ENCODE assay signal across 21 cellular contexts in the genomic region with DNA sequence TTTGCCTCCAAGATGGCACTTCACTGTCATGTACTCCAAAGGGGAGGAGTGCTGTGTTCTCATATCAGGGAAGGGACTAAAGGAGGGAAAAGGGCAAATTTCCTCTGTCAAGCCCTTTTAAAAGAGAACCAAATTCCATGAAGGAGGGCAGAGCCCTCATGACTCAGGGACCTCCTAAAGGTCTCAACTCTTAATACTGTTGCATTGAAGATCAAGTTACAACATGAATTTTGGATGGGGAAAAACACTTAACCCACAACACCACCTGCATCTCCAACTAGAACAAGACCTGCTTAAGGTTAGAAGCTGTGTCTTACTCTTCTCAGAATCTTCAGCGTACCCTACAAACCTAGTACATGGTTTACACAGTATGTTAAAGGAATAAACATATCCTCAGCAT.
"Had no signal": no experiment of that assay in that cellular context is flagged by ENCODE, and none has a peak within 500 bp of the region (broad histone marks: within the 10 kb centered on the region; RNA-seq: fewer than 3 reads in every experiment).

No MANE protein-coding gene starts in this region.

- H3K4me1 ChIP-seq: adrenal gland had no signal

- H3K27ac ChIP-seq: adrenal gland had no signal

- H3K4me3 ChIP-seq: adrenal gland had no signal

- ATAC-seq: activated CD8-positive, alpha-beta T cell treated with anti-CD3 and anti-CD28 coated beads, Interleukin-2, amount 10 ng/mL, durations not matched to agents 7 days and 5 days; WTC11 had no signal

- H3K27me3 ChIP-seq: adrenal gland had no signal

- DNase-seq: activated CD4-positive, alpha-beta T cell treated with anti-CD3 and anti-CD28 coated beads for 48 hours; activated CD4-positive, alpha-beta T cell treated with anti-CD3 and anti-CD28 coated beads, Interleukin-2, amount 50 U/mL, for 4 hours; activated CD4-positive, CD25-positive, alpha-beta regulatory T cell treated with anti-CD3 and anti-CD28 coated beads, Interleukin-2, amount 50 U/mL, for 72 hours; activated CD8-positive, alpha-beta memory T cell treated with anti-CD3 and anti-CD28 coated beads, Interleukin-2, amount 50 U/mL, for 48 hours; activated CD8-positive, alpha-beta T cell treated with anti-CD3 and anti-CD28 coated beads, Interleukin-2, amount 10 ng/mL, durations not matched to agents 7 days and 5 days; activated naive CD4-positive, alpha-beta T cell treated with anti-CD3 and anti-CD28 coated beads, Interleukin-2, amount 50 U/mL, for 16 hours; activated naive CD8-positive, alpha-beta T cell treated with anti-CD3 and anti-CD28 coated beads, Interleukin-2, amount 10 ng/mL, durations not matched to agents 7 days and 5 days; activated T-cell treated with anti-CD3 and anti-CD28 coated beads, Interleukin-2, amount 50 U/mL, for 1 hour; adrenal gland; anterior cingulate cortex; Karpas-422; NCI-H1048; NCI-H1417; NCI-H1930; NCI-H345; NCI-H510A; NCI-H526 treated with DMSO at 0.1 percent for 48 hours; NCI-H82; NK-92 treated with Interleukin-12 subunit alpha and Interleukin-12 subunit beta, amount 100 ng/mL, for 24 hours; SHP77 treated with DMSO at 0.1 percent for 48 hours had no signal

- H3K36me3 ChIP-seq: adrenal gland had no signal

- H3K9me3 ChIP-seq: adrenal gland had no signal
